25 cellular contexts compared by ENCODE assay signal in the genomic region with DNA sequence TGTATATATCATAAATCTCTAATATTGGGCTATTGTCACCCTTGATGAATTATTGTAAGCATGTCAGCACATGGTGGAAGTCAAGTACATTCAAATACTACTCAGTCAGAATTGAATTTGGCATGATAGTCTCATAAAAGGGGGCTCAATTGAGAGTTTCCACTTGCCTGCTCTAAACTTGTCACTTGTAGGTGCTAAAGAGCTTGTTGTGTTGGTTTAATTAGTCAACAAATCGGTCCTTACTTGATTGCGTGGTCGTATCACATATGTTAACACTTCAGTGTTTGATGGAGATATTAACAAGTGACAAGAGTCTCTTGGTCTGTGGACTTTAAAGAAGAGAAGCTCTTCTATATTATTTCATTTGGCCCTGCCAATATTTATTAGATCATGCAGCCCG.
"Had no signal": no experiment of that assay in that cellular context is flagged by ENCODE, and none has a peak within 500 bp of the region (broad histone marks: within the 10 kb centered on the region; RNA-seq: fewer than 3 reads in every experiment).

No MANE protein-coding gene starts in this region.

- H3K36me3 ChIP-seq: thoracic aorta, uterus had no signal

- H3K4me3 ChIP-seq: thoracic aorta, uterus had no signal

- H3K9me3 Mint-ChIP-seq: activated B cell treated with CpG ODN at 0.5 μM for 24 hours; activated T-helper 2 cell treated with anti-CD3 and anti-CD28 coated beads, Interferon-gamma antibody, Interleukin-2, Interleukin-4, amounts not matched to agents 10 μg/mL and 5 μg/mL and 100 μg/mL, durations not matched to agents 14 hours and 24 hours and 36 hours; central memory CD8-positive, alpha-beta T cell; dendritic cell treated with granulocyte-macrophage colony-stimulating factor and Interleukin-4, amounts not matched to agents 40 ng/mL and 50 ng/mL, for 4 days; endodermal cell; memory B cell; natural killer cell; type B pancreatic cell had no signal

- H3K4me1 ChIP-seq: uterus had no signal

- ATAC-seq: activated CD8-positive, alpha-beta memory T cell treated with anti-CD3 and anti-CD28 coated beads, Interleukin-2, amount 10 ng/mL, durations not matched to agents 7 days and 5 days; activated CD8-positive, alpha-beta T cell treated with anti-CD3 and anti-CD28 coated beads, Interleukin-2, amount 10 ng/mL, durations not matched to agents 7 days and 5 days; esophagus mucosa; left colon; natural killer cell; right cardiac atrium had no signal

- H3K9me3 ChIP-seq: thoracic aorta, uterus had no signal

- DNase-seq: activated B cell treated with CpG ODN at 0.5 μM for 24 hours; activated CD8-positive, alpha-beta memory T cell treated with anti-CD3 and anti-CD28 coated beads, Interleukin-2, amount 10 ng/mL, durations not matched to agents 7 days and 5 days; activated CD8-positive, alpha-beta T cell treated with anti-CD3 and anti-CD28 coated beads, Interleukin-2, amount 10 ng/mL, durations not matched to agents 7 days and 5 days; activated T-cell treated with anti-CD3 and anti-CD28 coated beads, Interleukin-2, amount 50 U/mL, for 48 hours; anterior cingulate cortex; endodermal cell; foreskin fibroblast; head of caudate nucleus; hypothalamus; immature natural killer cell; kidney; left colon; natural killer cell; right cardiac atrium; stimulated activated CD4-positive, alpha-beta T cell treated with anti-CD3 and anti-CD28 coated beads, Interleukin-15, amount 100 ng/mL, for 24 hours; stimulated activated naive CD4-positive, alpha-beta T cell treated with Interleukin-2 at 50 U/mL for 16 hours; uterus had no signal

- H3K4me1 Mint-ChIP-seq: activated B cell treated with CpG ODN at 0.5 μM for 24 hours; activated CD8-positive, alpha-beta memory T cell treated with anti-CD3 and anti-CD28 coated beads, Interleukin-2, amount 10 ng/mL, durations not matched to agents 7 days and 5 days; central memory CD8-positive, alpha-beta T cell; immature natural killer cell; memory B cell; natural killer cell had no signal

- H3K27ac Mint-ChIP-seq: activated B cell treated with CpG ODN at 0.5 μM for 24 hours; activated CD8-positive, alpha-beta memory T cell treated with anti-CD3 and anti-CD28 coated beads, Interleukin-2, amount 10 ng/mL, durations not matched to agents 7 days and 5 days; activated CD8-positive, alpha-beta T cell treated with anti-CD3 and anti-CD28 coated beads, Interleukin-2, amount 10 ng/mL, durations not matched to agents 7 days and 5 days; activated naive CD8-positive, alpha-beta T cell; activated T-helper 2 cell treated with anti-CD3 and anti-CD28 coated beads, Interferon-gamma antibody, Interleukin-2, Interleukin-4, amounts not matched to agents 10 μg/mL and 5 μg/mL and 100 μg/mL, durations not matched to agents 14 hours and 24 hours and 36 hours; dendritic cell treated with granulocyte-macrophage colony-stimulating factor and Interleukin-4, amounts not matched to agents 40 ng/mL and 50 ng/mL, for 4 days; endodermal cell; immature natural killer cell; memory B cell; natural killer cell; type B pancreatic cell had no signal

- H3K4me3 Mint-ChIP-seq: activated B cell treated with CpG ODN at 0.5 μM for 24 hours; activated CD8-positive, alpha-beta memory T cell treated with anti-CD3 and anti-CD28 coated beads, Interleukin-2, amount 10 ng/mL, durations not matched to agents 7 days and 5 days; activated CD8-positive, alpha-beta T cell treated with anti-CD3 and anti-CD28 coated beads, Interleukin-2, amount 10 ng/mL, durations not matched to agents 7 days and 5 days; activated naive CD8-positive, alpha-beta T cell; central memory CD8-positive, alpha-beta T cell; dendritic cell treated with granulocyte-macrophage colony-stimulating factor and Interleukin-4, amounts not matched to agents 40 ng/mL and 50 ng/mL, for 4 days; endodermal cell; immature natural killer cell; memory B cell; natural killer cell; type B pancreatic cell had no signal

- H3K27ac ChIP-seq: thoracic aorta, uterus had no signal

- H3K36me3 Mint-ChIP-seq: activated CD8-positive, alpha-beta memory T cell treated with anti-CD3 and anti-CD28 coated beads, Interleukin-2, amount 10 ng/mL, durations not matched to agents 7 days and 5 days; activated naive CD8-positive, alpha-beta T cell; immature natural killer cell; memory B cell; natural killer cell; type B pancreatic cell had no signal

- H3K27me3 ChIP-seq: uterus had no signal
